Comparison of ENCODE assay signal across 16 cellular contexts in the genomic region with DNA sequence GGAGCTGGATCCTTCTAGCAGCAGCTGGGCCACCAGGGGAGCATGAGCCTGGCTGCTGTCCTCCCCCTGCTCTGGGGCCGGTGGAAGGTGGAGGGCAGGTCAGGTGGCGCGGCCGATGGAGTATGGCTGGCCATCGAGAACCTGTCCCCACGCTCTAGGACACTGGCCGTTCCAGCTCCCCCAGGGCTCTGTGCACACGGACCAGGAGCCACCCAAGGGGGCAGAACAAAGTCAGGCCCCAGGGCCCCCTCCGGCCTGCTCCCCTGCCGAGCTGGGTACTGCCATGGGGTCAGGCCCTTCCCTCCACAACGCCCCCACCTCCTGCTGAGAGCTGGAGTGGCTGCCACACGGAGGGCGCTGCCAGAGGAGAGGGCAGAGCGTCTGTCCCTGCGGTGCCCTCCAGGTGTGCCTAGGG. TPM values are rescaled to one million over a fixed set of nuclear protein-coding genes. Genes with fewer than 3 reads are reported as not detected.
DNase-seq lines count a peak whose midpoint lies in the region; TF ChIP-seq lines count a peak whose summit lies in the region.
"Had no signal": no experiment of that assay in that cellular context is flagged by ENCODE, and none has a peak within 500 bp of the region (broad histone marks: within the 10 kb centered on the region; RNA-seq: fewer than 3 reads in every experiment).

No MANE protein-coding gene starts in this region.

- TF ChIP-seq CTCF in WERI-Rb-1 (IDR thresholded peaks at IDR 0.05; ENCODE audit: low read depth, low read length) (no peak), thyroid gland (IDR thresholded peaks at IDR 0.05) (no peak)

- H3K9me3 ChIP-seq in WERI-Rb-1 (ENCODE audit: severe bottlenecking) (no peaks in the 10 kb centered on the region), thyroid gland (no peaks in the 10 kb centered on the region)

- H3K36me3 ChIP-seq in H7 (replicated peaks; ENCODE audit: control insufficient read depth, insufficient read depth, low read length) (no peaks in the 10 kb centered on the region), WERI-Rb-1 (peaks cover 8% of the 10 kb centered on the region), thyroid gland (no peaks in the 10 kb centered on the region)

- no peak for TF ChIP-seq POLR2A in thyroid gland (IDR thresholded peaks at IDR 0.05)

- H3K27me3 ChIP-seq in H7 (ENCODE audit: control insufficient read depth, insufficient read depth, low read length) (no peaks in the 10 kb centered on the region), WERI-Rb-1 (ENCODE audit: insufficient read depth, low read depth, severe bottlenecking) (no peaks in the 10 kb centered on the region), thyroid gland (no peaks in the 10 kb centered on the region)

- H3K4me1 ChIP-seq in thyroid gland: peaks cover 18 to 24% of the 10 kb centered on the region in 2 donors

- peak overlapping the region; percentile 98 for H3K27ac ChIP-seq in WERI-Rb-1
- H3K27ac ChIP-seq in thyroid gland: no peak overlapping the region
- H3K27ac ChIP-seq: HL-60 had no signal

- DNase-seq in NCI-H1417 (lab: John Stamatoyannopoulos, UW) (peak in 2 of 3 experiments; percentile 19 to 54), NCI-H1417 treated with DMSO at 0.1 percent for 48 hours (lab: John Stamatoyannopoulos, UW) (no peak), H7 (peak; percentile 66), WERI-Rb-1 (peak; percentile 54), thyroid gland (peak; percentile 52 to 58), glomerular visceral epithelial cell (ENCODE audit: extremely low spot score) (no peak), NCI-H526 treated with DMSO at 0.1 percent for 48 hours (lab: John Stamatoyannopoulos, UW) (no peak)
- DNase-seq: 8988T; AML-193; C1 segment of cervical spinal cord; Calu3; CD4-positive, alpha-beta T cell; DND-41; GDM1; HCEC 1CT had no signal

- H3K4me3 ChIP-seq in H7 (ENCODE audit: insufficient read depth, low read depth, low read length) (no peak overlapping the region), WERI-Rb-1 (ENCODE audit: low read depth, low read length) (no peak overlapping the region), thyroid gland (replicated peaks in 1 of 3) (no peak overlapping the region)

- no CpG with 5 or more reads among the region's 15 CpGs for WGBS in thyroid gland, 2 donors

- intact Hi-C loops in thyroid gland (cut with DNase I): no loop called here

RNA-seq across cellular contexts. Expression of gene PLCH2, which starts 4.5 kb away (rescaled TPM):
- total RNA-seq in H7 (2014; rRNA removed; shearing (Covaris generic)): 0.24 and 0.37 TPM in 2 replicates
- total RNA-seq in thyroid gland: 1 to 10 TPM in 2 of 4 donors, under 1 TPM in 2; 0.29 to 2.2 (median 0.76) TPM

RNA-seq across cellular contexts. Expression of gene PANK4, which starts 54.8 kb away (rescaled TPM):
- total RNA-seq in H7 (2014; rRNA removed; shearing (Covaris generic)): 62.5 and 79.0 TPM in 2 replicates
- total RNA-seq in thyroid gland: 10 to 100 TPM; 29.3 to 39.9 (median 38.0) TPM

RNA-seq across cellular contexts. Expression of gene HES5, which starts 58.5 kb away (rescaled TPM):
- total RNA-seq in H7 (2014; rRNA removed; shearing (Covaris generic)): 0.07 and 0.33 TPM in 2 replicates
- total RNA-seq in thyroid gland: not detected
- total RNA-seq: Calu3; CD4-positive, alpha-beta T cell had no signal

RNA-seq across cellular contexts. Expression of gene PEX10, which starts 59.2 kb away (rescaled TPM):
- total RNA-seq in H7 (2014; rRNA removed; shearing (Covaris generic)): 75.9 and 89.6 TPM in 2 replicates
- total RNA-seq in thyroid gland: 10 to 100 TPM; 25.0 to 35.2 (median 33.5) TPM

Comparison
In these comparisons a context has a peak if more than half of its experiments do, and no peak if none do; other contexts are left out.
1. DNase-seq: peak in NCI-H1417 (2 of 3), H7 (single experiment), WERI-Rb-1 (single experiment) and thyroid gland (2 of 2); none in NCI-H1417 treated with DMSO at 0.1 percent for 48 hours (single experiment), glomerular visceral epithelial cell (single experiment) and NCI-H526 treated with DMSO at 0.1 percent for 48 hours (single experiment).